13 cellular contexts compared by ENCODE assay signal in the genomic region with DNA sequence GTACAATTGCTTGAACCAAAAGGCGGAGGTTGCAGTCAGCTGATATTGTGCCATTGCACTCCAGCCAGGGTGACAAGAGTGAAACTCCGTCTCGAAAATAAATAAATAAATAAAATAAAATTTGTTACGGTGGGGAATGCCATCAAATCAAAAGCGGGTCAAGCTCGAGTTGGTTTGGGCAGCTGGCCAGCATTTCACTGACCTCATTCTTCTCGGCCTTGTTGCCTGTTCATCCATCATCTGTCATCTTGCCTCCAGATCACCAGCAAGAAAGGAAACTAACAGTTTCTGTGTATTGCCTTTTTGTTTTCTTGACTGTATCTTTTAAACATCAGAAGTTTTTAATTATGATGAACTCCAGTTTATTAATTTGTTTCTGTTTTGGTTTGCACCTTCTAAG.
"Had no signal": no experiment of that assay in that cellular context is flagged by ENCODE, and none has a peak within 500 bp of the region (broad histone marks: within the 10 kb centered on the region; RNA-seq: fewer than 3 reads in every experiment).

No MANE protein-coding gene starts in this region.

- H3K27me3 ChIP-seq: left lung, sigmoid colon, upper lobe of right lung had no signal

- H3K27ac ChIP-seq: left lung, sigmoid colon, upper lobe of right lung had no signal

- H3K4me1 ChIP-seq: left lung, sigmoid colon, upper lobe of right lung had no signal

- ATAC-seq: activated CD8-positive, alpha-beta memory T cell treated with anti-CD3 and anti-CD28 coated beads, Interleukin-2, amount 10 ng/mL, durations not matched to agents 7 days and 5 days; activated T-cell treated with anti-CD3 and anti-CD28 coated beads, Interleukin-2, amount 50 U/mL, for 4 hours; left lung; natural killer cell treated with Interleukin-12 subunit alpha and Interleukin-12 subunit beta and Interleukin-15 and Interleukin-18, amount 100 ng/mL, for 72 hours; upper lobe of right lung had no signal

- H3K4me3 ChIP-seq: left lung, sigmoid colon, upper lobe of right lung had no signal

- H3K9me3 ChIP-seq: sigmoid colon had no signal

- H3K36me3 ChIP-seq: left lung, sigmoid colon, upper lobe of right lung had no signal

- DNase-seq: activated CD4-positive, alpha-beta T cell treated with anti-CD3 and anti-CD28 coated beads for 1 hour; activated CD4-positive, alpha-beta T cell treated with anti-CD3 and anti-CD28 coated beads, Interleukin-2, amount 50 U/mL, for 48 hours; activated CD8-positive, alpha-beta memory T cell treated with anti-CD3 and anti-CD28 coated beads, Interleukin-2, amount 10 ng/mL, durations not matched to agents 7 days and 5 days; activated T-cell treated with anti-CD3 and anti-CD28 coated beads, Interleukin-2, amount 50 U/mL, for 4 hours; central memory CD4-positive, alpha-beta T cell; immature natural killer cell; left lung; nucleus accumbens; sigmoid colon; stimulated activated CD4-positive, alpha-beta T cell treated with anti-CD3 and anti-CD28 coated beads, Interleukin-2, amount 100 ng/mL, for 48 hours; stimulated activated naive CD4-positive, alpha-beta T cell treated with Interleukin-2 at 50 U/mL for 16 hours; upper lobe of right lung had no signal
